In genomic region chr2:42340938-42341636, GRCh38 we compare ENCODE assay signal across 1 cellular context.
TF ChIP-seq lines count a peak whose summit lies in the region.

No MANE protein-coding gene starts in this region.

TF ChIP-seq in K562, 482 proteins besides CTCF, POLR2A, EP300 and RAD21 (continued from another document):
- TF ChIP-seq NFE2 (IDR thresholded peaks at IDR 0.05; ENCODE audit: low read depth), result 0 out of 2 replicates have a peak, but pooled peaks have one; percentile 2
